In the genomic region with DNA sequence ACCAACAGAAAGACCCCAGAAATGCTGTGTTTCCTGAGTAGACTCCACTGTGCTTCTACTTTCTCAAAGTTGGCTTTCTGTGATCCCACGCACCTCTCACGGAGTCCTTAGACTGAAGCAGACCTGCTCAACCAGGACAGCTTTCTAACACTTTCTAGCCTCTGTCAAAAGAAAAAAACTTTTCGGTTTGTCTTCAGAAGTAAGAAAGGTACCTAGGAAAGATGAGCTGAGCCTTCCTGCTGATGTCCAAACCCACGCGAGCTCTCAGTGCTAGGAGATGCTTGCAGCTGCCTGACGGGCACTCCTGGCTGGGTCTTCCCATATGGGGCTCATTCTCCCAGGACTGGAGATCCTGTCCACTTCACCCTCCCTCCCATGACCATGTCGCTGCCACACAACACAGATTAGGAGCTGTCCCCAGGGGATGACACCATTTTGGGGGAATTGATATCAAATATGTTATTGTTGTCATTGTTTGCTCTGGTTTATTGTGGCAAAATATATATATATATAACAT, we compare ENCODE assay signal across 2 cellular contexts.
TF ChIP-seq lines count a peak whose summit lies in the region.

No MANE protein-coding gene starts in this region.

TF ChIP-seq in HCT116, 20 proteins besides CTCF, POLR2A, EP300 and RAD21:
- TF ChIP-seq JUND (IDR thresholded peaks at IDR 0.05) (no peak), SP1 (IDR thresholded peaks at IDR 0.05; ENCODE audit: low read depth) (no peak)

TF ChIP-seq in H1, 55 proteins besides CTCF, POLR2A, EP300 and RAD21:
- TF ChIP-seq TAF1 (IDR thresholded peaks at IDR 0.05; ENCODE audit: low read depth, low read length) (no peak), GABPA (IDR thresholded peaks at IDR 0.05; ENCODE audit: borderline replicate concordance, insufficient read depth, low read length) (no peak), SP1 (IDR thresholded peaks at IDR 0.05; ENCODE audit: low read depth, low read length) (no peak), SIN3A (conservative IDR thresholded peaks at IDR 0.05 in 1 of 2, IDR thresholded peaks at IDR 0.05 in 1 of 2; ENCODE audit: low read depth in 1 of 2, low read length in 2 of 2) (no peak), CREB1 (IDR thresholded peaks at IDR 0.05) (no peak), SP2 (IDR thresholded peaks at IDR 0.05; ENCODE audit: low read length) (no peak), EGR1 (IDR thresholded peaks at IDR 0.05; ENCODE audit: borderline replicate concordance, low read depth, low read length) (no peak), JUND (IDR thresholded peaks at IDR 0.05; ENCODE audit: low read length) (no peak), SIRT6 (IDR thresholded peaks at IDR 0.05; ENCODE audit: low read length) (no peak), RNF2 (IDR thresholded peaks at IDR 0.05; ENCODE audit: borderline replicate concordance, low read depth, low read length, missing control alignments, poor library complexity, severe bottlenecking) (no peak), POU5F1 (IDR thresholded peaks at IDR 0.05; ENCODE audit: low read depth, low read length) (no peak), HDAC2 (IDR thresholded peaks at IDR 0.05; ENCODE audit: borderline replicate concordance in 1 of 2, low read depth in 2 of 2, low read length in 2 of 2) (no peak), CHD2 (IDR thresholded peaks at IDR 0.05; ENCODE audit: low read length) (no peak), BACH1 (IDR thresholded peaks at IDR 0.05; ENCODE audit: low read length) (no peak), TBP (IDR thresholded peaks at IDR 0.05; ENCODE audit: low read depth, low read length) (no peak), TAF7 (optimal IDR thresholded peaks at IDR 0.05; ENCODE audit: borderline replicate concordance, low read depth, low read length) (no peak), PHF8 (conservative IDR thresholded peaks at IDR 0.05; ENCODE audit: low read depth, low read length) (no peak), SIX5 (IDR thresholded peaks at IDR 0.05; ENCODE audit: low read depth, low read length) (no peak)
